26 cellular contexts compared by ENCODE assay signal in the genomic region with DNA sequence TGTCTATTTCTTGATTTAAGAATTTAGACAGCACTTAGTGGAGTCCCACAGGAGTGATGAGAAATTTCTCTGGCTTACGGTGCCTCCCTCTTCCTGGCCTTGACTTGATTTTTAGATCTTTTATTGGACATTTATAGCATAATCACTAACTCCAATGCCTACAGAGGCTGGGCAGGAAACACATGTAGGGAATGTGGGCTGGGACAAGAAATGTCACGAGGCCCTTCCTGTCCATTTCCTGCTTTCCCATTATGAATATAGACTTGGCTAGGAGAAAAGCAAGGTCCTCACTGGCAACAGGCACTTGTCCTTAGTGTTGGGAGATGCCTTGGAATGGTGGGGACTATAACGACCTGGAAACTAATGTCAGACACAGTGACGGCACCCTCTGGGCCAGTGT.
A peak's percentile ranks its signal among the peaks of the same experiment; 100 is the strongest.
DNase-seq lines count a peak whose midpoint lies in the region; ATAC-seq and TF ChIP-seq lines count a peak whose summit lies in the region.
"Had no signal": no experiment of that assay in that cellular context is flagged by ENCODE, and none has a peak within 500 bp of the region (broad histone marks: within the 10 kb centered on the region; RNA-seq: fewer than 3 reads in every experiment).

No MANE protein-coding gene starts in this region.

- POLR2A ChIA-PET in SK-N-SH (lab: Yijun Ruan, JAX): no interaction called here

- peaks cover 67% of the 10 kb centered on the region for H3K79me2 ChIP-seq in SK-N-SH (ENCODE audit: insufficient read depth)

- peak overlapping the region; percentile 9 to 76 for H3K4ac ChIP-seq in mesenchymal stem cell (ENCODE audit: low read depth in 1 of 2, low read length in 2 of 2)

- H3K18ac ChIP-seq in mesenchymal stem cell (ENCODE audit: low read depth in 1 of 2, low read length in 2 of 2): peak overlapping the region; percentile 42 to 93

- no peak overlapping the region for H2AK5ac ChIP-seq in mesenchymal stem cell (ENCODE audit: low read length, severe bottlenecking)

- DNase-seq in SK-N-SH: no peak
- DNase-seq in esophagus muscularis mucosa (ENCODE audit: extremely low spot score): peak; percentile 75
- DNase-seq in mesenchymal stem cell: no peak
- DNase-seq in H7: no peak
- no peak for DNase-seq in AML-193 (lab: John Stamatoyannopoulos, UW)
- DNase-seq: 8988T; activated CD4-positive, alpha-beta memory T cell treated with anti-CD3 and anti-CD28 coated beads for 36 hours; activated CD4-positive, CD25-positive, alpha-beta regulatory T cell; activated effector memory CD4-positive, alpha-beta T cell treated with anti-CD3 and anti-CD28 coated beads, Interleukin-2, amount 50 U/mL, for 16 hours; BE2C; brain microvascular endothelial cell; Calu3; GM23248; KG1; MV-4-11; naive thymus-derived CD8-positive, alpha-beta T cell; NCI-H1694; NCI-H2227 treated with DMSO at 0.1 percent for 48 hours; NCI-H774; SJCRH30; stimulated activated CD4-positive, alpha-beta T cell treated with anti-CD3 and anti-CD28 coated beads, Interleukin-4, amount 100 ng/mL, for 1 hour; T-helper 2 cell had no signal

- H3K27ac ChIP-seq in SK-N-SH (ENCODE audit: low read depth in 2 of 2, low read length in 1 of 2) (peak overlapping the region; percentile 63 to 99), esophagus muscularis mucosa (replicated peaks in 1 of 4) (peak overlapping the region; percentile 73 to 82 (median 74)), mesenchymal stem cell (ENCODE audit: low read length, poor library complexity, severe bottlenecking) (no peak overlapping the region), subcutaneous abdominal adipose tissue (ENCODE audit: low read depth, low read length) (peak overlapping the region; percentile 45)
- H3K27ac ChIP-seq: brain microvascular endothelial cell, SJCRH30 had no signal

- 91% methylated on average over 4 of the region's 4 CpGs for WGBS in SK-N-SH (ENCODE audit: low lambda C conversion rate)
- WGBS in esophagus muscularis mucosa: 48% methylated on average over 4 of the region's 4 CpGs
- WGBS in mesenchymal stem cell: 76% methylated on average over 3 of the region's 4 CpGs

- H3K23ac ChIP-seq in mesenchymal stem cell (ENCODE audit: low read length in 2 of 2): no peak overlapping the region

- H3K27me3 ChIP-seq in SK-N-SH (ENCODE audit: insufficient read depth): no peaks in the 10 kb centered on the region
- H3K27me3 ChIP-seq in esophagus muscularis mucosa: no peaks in the 10 kb centered on the region
- H3K27me3 ChIP-seq in mesenchymal stem cell (ENCODE audit: control insufficient read depth in 1 of 2, insufficient read depth in 1 of 2, low read length in 2 of 2): no peaks in the 10 kb centered on the region
- H3K27me3 ChIP-seq in subcutaneous abdominal adipose tissue (ENCODE audit: control insufficient read depth in 5 of 5, insufficient read depth in 4 of 5, low read length in 5 of 5): no peaks in the 10 kb centered on the region
- H3K27me3 ChIP-seq in H7 (ENCODE audit: control insufficient read depth, insufficient read depth, low read length): no peaks in the 10 kb centered on the region
- H3K27me3 ChIP-seq: BE2C, brain microvascular endothelial cell, SJCRH30 had no signal

- ATAC-seq in SK-N-SH treated with all-trans-retinoic acid at 6 μM for 48 hours: no peak
- no peak for ATAC-seq in HG02678 (IDR thresholded peaks at IDR 0.05; ENCODE audit: unreplicated experiment)
- ATAC-seq: naive thymus-derived CD8-positive, alpha-beta T cell had no signal

- no peak overlapping the region for H4K8ac ChIP-seq in mesenchymal stem cell (ENCODE audit: low read length)

- H3K4me2 ChIP-seq in SK-N-SH (no peak overlapping the region), mesenchymal stem cell (ENCODE audit: low read length, poor library complexity, severe bottlenecking) (no peak overlapping the region)
- H3K4me2 ChIP-seq: smooth muscle cell had no signal

- peak overlapping the region; percentile 85 for H2BK120ac ChIP-seq in mesenchymal stem cell (ENCODE audit: low read depth, low read length)

- peaks cover 30 to 55% of the 10 kb centered on the region in 2 experiments for H3K36me3 ChIP-seq in SK-N-SH (replicated peaks in 1 of 2; ENCODE audit: control insufficient read depth in 1 of 2, insufficient read depth in 2 of 2, low read length in 1 of 2)
- H3K36me3 ChIP-seq in esophagus muscularis mucosa: no peaks in the 10 kb centered on the region
- H3K36me3 ChIP-seq in mesenchymal stem cell (ENCODE audit: control insufficient read depth in 1 of 2, insufficient read depth in 2 of 2, low read depth in 1 of 2, low read length in 2 of 2): peaks cover 22 to 31% of the 10 kb centered on the region in 2 experiments
- no peaks in the 10 kb centered on the region for H3K36me3 ChIP-seq in subcutaneous abdominal adipose tissue (ENCODE audit: control insufficient read depth in 5 of 5, insufficient read depth in 5 of 5, low read length in 5 of 5)
- no peaks in the 10 kb centered on the region for H3K36me3 ChIP-seq in H7 (replicated peaks; ENCODE audit: control insufficient read depth, insufficient read depth, low read length)
- H3K36me3 ChIP-seq: BE2C, brain microvascular endothelial cell, SJCRH30 had no signal

- no peak overlapping the region for H2BK5ac ChIP-seq in mesenchymal stem cell (ENCODE audit: low read depth, low read length, poor library complexity, severe bottlenecking)

- peaks cover 40% of the 10 kb centered on the region for H3F3A ChIP-seq in SK-N-SH (replicated peaks; ENCODE audit: insufficient read depth)

- TF ChIP-seq EP300 in SK-N-SH (IDR thresholded peaks at IDR 0.05; ENCODE audit: borderline replicate concordance in 1 of 2, low read depth in 1 of 2, low read length in 1 of 2) (no peak), esophagus muscularis mucosa (IDR thresholded peaks at IDR 0.05) (no peak)

- no peak overlapping the region for H3K14ac ChIP-seq in mesenchymal stem cell (ENCODE audit: low read length in 2 of 2)

- H4K20me1 ChIP-seq in SK-N-SH (ENCODE audit: insufficient read depth): no peaks in the 10 kb centered on the region

- peak overlapping the region; percentile 85 to 91 for H2BK12ac ChIP-seq in mesenchymal stem cell (ENCODE audit: low read length in 2 of 2)

- TF ChIP-seq RAD21 in SK-N-SH (IDR thresholded peaks at IDR 0.05; ENCODE audit: low read length): no peak

- no peak overlapping the region for H3K4me3 ChIP-seq in SK-N-SH (ENCODE audit: low read depth in 2 of 2, low read length in 1 of 2)
- no peak overlapping the region for H3K4me3 ChIP-seq in esophagus muscularis mucosa
- H3K4me3 ChIP-seq in mesenchymal stem cell (ENCODE audit: insufficient read depth in 1 of 2, low read depth in 1 of 2, low read length in 2 of 2): no peak overlapping the region
- peak overlapping the region in 1 of 5 donors; percentile 15 for H3K4me3 ChIP-seq in subcutaneous abdominal adipose tissue (ENCODE audit: low read depth in 1 of 5, low read length in 5 of 5)
- H3K4me3 ChIP-seq in H7 (ENCODE audit: insufficient read depth, low read depth, low read length): no peak overlapping the region
- H3K4me3 ChIP-seq: GM23248, SJCRH30, smooth muscle cell had no signal

- H2AFZ ChIP-seq in SK-N-SH (ENCODE audit: low read depth) (no peak overlapping the region), mesenchymal stem cell (ENCODE audit: low read depth, low read length) (no peak overlapping the region)
- H2AFZ ChIP-seq: GM23248 had no signal

- CTCF ChIA-PET in SK-N-SH (lab: Yijun Ruan, JAX): no interaction called here

- no peak for TF ChIP-seq POLR2A in esophagus muscularis mucosa (IDR thresholded peaks at IDR 0.05; ENCODE audit: low read depth)

- TF ChIP-seq CTCF in SK-N-SH (IDR thresholded peaks at IDR 0.05) (no peak), esophagus muscularis mucosa (IDR thresholded peaks at IDR 0.05) (no peak)

- peak overlapping the region; percentile 66 for H4K91ac ChIP-seq in mesenchymal stem cell (ENCODE audit: low read length)

- H3K9ac ChIP-seq in SK-N-SH (no peak overlapping the region), mesenchymal stem cell (ENCODE audit: low read length) (no peak overlapping the region), subcutaneous abdominal adipose tissue (ENCODE audit: low read length in 5 of 5) (no peak overlapping the region)
- H3K9ac ChIP-seq: GM23248 had no signal

- H3K4me1 ChIP-seq in SK-N-SH (ENCODE audit: control insufficient read depth in 1 of 2, insufficient read depth in 2 of 2, low read depth in 1 of 2, low read length in 1 of 2): peaks cover 49 to 51% of the 10 kb centered on the region in 2 experiments
- H3K4me1 ChIP-seq in esophagus muscularis mucosa: peaks cover 7 to 58% (median 50%) of the 10 kb centered on the region in 4 donors
- H3K4me1 ChIP-seq in mesenchymal stem cell (ENCODE audit: control insufficient read depth, insufficient read depth, low read depth, low read length): peaks cover 10% of the 10 kb centered on the region
- H3K4me1 ChIP-seq in subcutaneous abdominal adipose tissue (ENCODE audit: control insufficient read depth in 5 of 5, insufficient read depth in 5 of 5, low read length in 5 of 5): peaks cover 0 to 32% (median 28%) of the 10 kb centered on the region in 5 donors
- H3K4me1 ChIP-seq: SJCRH30 had no signal

- H3K9me3 ChIP-seq in SK-N-SH (no peaks in the 10 kb centered on the region), esophagus muscularis mucosa (no peaks in the 10 kb centered on the region), mesenchymal stem cell (ENCODE audit: control insufficient read depth, low read length) (no peaks in the 10 kb centered on the region), subcutaneous abdominal adipose tissue (ENCODE audit: control insufficient read depth in 5 of 5, low read length in 5 of 5) (no peaks in the 10 kb centered on the region)
- H3K9me3 ChIP-seq: BE2C, SJCRH30 had no signal

- intact Hi-C loops in esophagus muscularis mucosa (cut with DNase I): no loop called here

- no peaks in the 10 kb centered on the region for H3K9me2 ChIP-seq in SK-N-SH

- no peak overlapping the region for H2BK15ac ChIP-seq in mesenchymal stem cell (ENCODE audit: low read depth, poor library complexity, severe bottlenecking)

- peaks cover 26% of the 10 kb centered on the region for H3K79me1 ChIP-seq in mesenchymal stem cell (replicated peaks; ENCODE audit: low read length, poor library complexity, severe bottlenecking)

TF ChIP-seq in SK-N-SH, 30 proteins besides CTCF, POLR2A, EP300 and RAD21 (continues in another document):
- TF ChIP-seq RFX5 (IDR thresholded peaks at IDR 0.05; ENCODE audit: low read length) (no peak), CHD2 (IDR thresholded peaks at IDR 0.05; ENCODE audit: low read length, partially characterized antibody) (no peak), ELF1 (IDR thresholded peaks at IDR 0.05) (no peak), GABPA (IDR thresholded peaks at IDR 0.05; ENCODE audit: low read depth) (peak; percentile 20; the same call in 1 of the 2 replicates)

TF ChIP-seq in SK-N-SH treated with all-trans-retinoic acid at 6 μM for 48 hours, 23 proteins besides CTCF, POLR2A, EP300 and RAD21 (continues in another document):
- TF ChIP-seq ZNF70 (CRISPR knock-in tag; IDR thresholded peaks at IDR 0.05) (no peak), ZFP3 (CRISPR knock-in tag; IDR thresholded peaks at IDR 0.05) (no peak), ZFP30 (CRISPR knock-in tag; IDR thresholded peaks at IDR 0.05) (no peak), PPARA (CRISPR knock-in tag; IDR thresholded peaks at IDR 0.05; ENCODE audit: borderline replicate concordance) (no peak), ISL1 (CRISPR knock-in tag; IDR thresholded peaks at IDR 0.05) (no peak)
